In the genomic region with DNA sequence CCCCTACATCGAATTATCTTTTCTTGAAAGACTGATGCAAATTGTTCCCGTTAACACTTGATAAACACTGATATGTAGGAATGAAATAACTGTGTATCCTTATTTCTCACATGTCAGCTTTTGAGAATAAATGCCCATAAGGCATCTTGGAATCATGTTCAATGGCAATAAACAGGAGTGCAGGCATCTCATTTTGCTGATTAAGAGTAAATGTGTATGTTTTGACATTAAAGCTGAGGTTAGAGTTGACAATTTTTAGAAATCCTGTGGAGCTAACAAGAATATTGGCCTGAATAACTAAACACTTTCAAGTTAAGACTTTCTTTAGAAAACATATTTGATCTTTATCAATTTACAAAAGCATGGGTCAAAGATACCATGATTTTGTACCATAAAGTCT, we compare ENCODE assay signal across 27 cellular contexts.
"Had no signal": no experiment of that assay in that cellular context is flagged by ENCODE, and none has a peak within 500 bp of the region (broad histone marks: within the 10 kb centered on the region; RNA-seq: fewer than 3 reads in every experiment).

No MANE protein-coding gene starts in this region.

- H3K9me3 ChIP-seq: suprapubic skin, testis, thoracic aorta, thyroid gland, tibial artery, transverse colon, upper lobe of left lung, upper lobe of right lung, uterus, vagina had no signal

- H3K4me1 ChIP-seq: stomach, suprapubic skin, testis, thyroid gland, tibial artery, tibial nerve, upper lobe of left lung, upper lobe of right lung, uterus, vagina had no signal

- H3K27ac ChIP-seq: stomach, suprapubic skin, testis, thoracic aorta, thyroid gland, tibial artery, tibial nerve, transverse colon, upper lobe of left lung, upper lobe of right lung, uterus, vagina had no signal

- DNase-seq: stimulated activated CD4-positive, alpha-beta T cell treated with anti-CD3 and anti-CD28 coated beads, Interleukin-2, amount 100 ng/mL, for 48 hours; stimulated activated CD4-positive, alpha-beta T cell treated with anti-CD3 and anti-CD28 coated beads, Interleukin-4, amount 100 ng/mL, for 1 hour; stimulated activated CD4-positive, alpha-beta T cell treated with anti-CD3 and anti-CD28 coated beads, Interleukin-4, amount 100 ng/mL, for 24 hours; stimulated activated CD4-positive, alpha-beta T cell treated with anti-CD3 and anti-CD28 coated beads, Interleukin-4, amount 100 ng/mL, for 4 hours; stimulated activated CD8-positive, alpha-beta memory T cell treated with anti-CD3 and anti-CD28 coated beads, Interleukin-4, amount 100 ng/mL, for 48 hours; stimulated activated naive B cell treated with anti-CD40 and anti-IgM and Interleukin-4, amounts not matched to agents 10 μg/mL and 1 μg/mL and 100 μg/mL, for 72 hours; stimulated activated naive CD4-positive, alpha-beta T cell; stimulated activated naive CD4-positive, alpha-beta T cell treated with Interleukin-2 at 50 U/mL for 16 hours; stimulated activated naive CD8-positive, alpha-beta T cell treated with anti-CD3 and anti-CD28 coated beads, Interleukin-15, amount 100 ng/mL, for 72 hours; stimulated activated naive CD8-positive, alpha-beta T cell treated with anti-CD3 and anti-CD28 coated beads, Interleukin-15, Interleukin-2, amounts not matched to agents 100 U/mL and 50 U/mL, for 24 hours; stomach; substantia nigra; testis; thyroid gland; tibial artery; transverse colon; trophoblast cell; upper lobe of left lung; upper lobe of right lung; uterus had no signal

- H3K27me3 ChIP-seq: stomach, suprapubic skin, testis, thyroid gland, tibial artery, tibial nerve, transverse colon, upper lobe of left lung, upper lobe of right lung, uterus, vagina had no signal

- FAIRE-seq: urothelium cell line had no signal

- H3K4me3 ChIP-seq: stomach, suprapubic skin, testis, thoracic aorta, thyroid gland, tibial artery, tibial nerve, transverse colon, upper lobe of left lung, upper lobe of right lung, uterus, vagina had no signal

- ATAC-seq: stimulated activated effector memory CD8-positive, alpha-beta T cell treated with anti-CD3 and anti-CD28 coated beads, Interleukin-12 subunit alpha, Interleukin-12 subunit beta, amount 100 ng/mL, for 72 hours; stimulated activated memory B cell treated with anti-CD40 and anti-IgM and Interleukin-4, amounts not matched to agents 10 μg/mL and 1 μg/mL and 100 μg/mL, for 72 hours; stimulated activated naive B cell treated with anti-CD40 and anti-IgM and Interleukin-4, amounts not matched to agents 10 μg/mL and 1 μg/mL and 100 μg/mL, for 72 hours; stimulated activated naive CD8-positive, alpha-beta T cell treated with anti-CD3 and anti-CD28 coated beads, Interleukin-15, amount 100 ng/mL, for 72 hours; stimulated activated naive CD8-positive, alpha-beta T cell treated with anti-CD3 and anti-CD28 coated beads, Interleukin-15, Interleukin-2, amounts not matched to agents 100 U/mL and 50 U/mL, for 24 hours; upper lobe of right lung had no signal

- H3K36me3 ChIP-seq: stomach, suprapubic skin, thoracic aorta, thyroid gland, tibial artery, tibial nerve, transverse colon, upper lobe of left lung, upper lobe of right lung, uterus, vagina had no signal
